Comparison of ENCODE assay signal across 35 cellular contexts in genomic region chr2:66559672-66560071, GRCh38.
"Had no signal": no experiment of that assay in that cellular context is flagged by ENCODE, and none has a peak within 500 bp of the region (broad histone marks: within the 10 kb centered on the region; RNA-seq: fewer than 3 reads in every experiment).

No MANE protein-coding gene starts in this region.

- H3K9me3 Mint-ChIP-seq: activated CD4-positive, alpha-beta T cell treated with anti-CD3 and anti-CD28 coated beads, Interleukin-2, amount 10 ng/mL, durations not matched to agents 24 days and 14 days; activated CD8-positive, alpha-beta T cell treated with anti-CD3 and anti-CD28 coated beads for 36 hours; activated naive CD8-positive, alpha-beta T cell treated with anti-CD3 and anti-CD28 coated beads for 36 hours; activated T-cell treated with anti-CD3 and anti-CD28 coated beads, Interleukin-2, amount 50 U/mL, for 72 hours; activated T-helper 17 cell treated with anti-CD3 and anti-CD28 coated beads, Interleukin-2, amount 50 U/mL, for 72 hours; T-helper 1 cell treated with Interleukin-12 subunit alpha and Interleukin-12 subunit beta and Interleukin-4 antibody, amounts not matched to agents 30 μg/mL and 1 μg/mL, for 36 hours; T-helper 2 cell treated with Interferon-gamma antibody and Interleukin-4, amounts not matched to agents 5 μg/mL and 100 μg/mL, for 36 hours had no signal

- DNase-seq: activated CD4-positive, alpha-beta T cell treated with anti-CD3 and anti-CD28 coated beads, Interleukin-2, amount 10 ng/mL, durations not matched to agents 24 days and 14 days; activated CD4-positive, alpha-beta T cell treated with anti-CD3 and anti-CD28 coated beads, Interleukin-2, amount 50 U/mL, for 4 hours; activated CD8-positive, alpha-beta T cell treated with anti-CD3 and anti-CD28 coated beads for 36 hours; activated effector memory CD4-positive, alpha-beta T cell treated with anti-CD3 and anti-CD28 coated beads, Interleukin-2, amount 50 U/mL, for 16 hours; activated naive CD4-positive, alpha-beta T cell; activated naive CD4-positive, alpha-beta T cell treated with anti-CD3 and anti-CD28 coated beads, Interleukin-2, amount 50 U/mL, for 16 hours; activated naive CD8-positive, alpha-beta T cell treated with anti-CD3 and anti-CD28 coated beads for 36 hours; activated T-cell treated with anti-CD3 and anti-CD28 coated beads, Interleukin-2, amount 50 U/mL, for 1 hour; activated T-cell treated with anti-CD3 and anti-CD28 coated beads, Interleukin-2, amount 50 U/mL, for 72 hours; body of pancreas; caudate nucleus; Karpas-422; KBM-7; MG63; NCI-H1048; NCI-H1105 treated with DMSO at 0.1 percent for 48 hours; NCI-H1436; NCI-H1694 treated with DMSO at 0.1 percent for 48 hours; NCI-H2029; NCI-H510A; NCI-H526; NCI-H748 treated with DMSO at 0.1 percent for 48 hours; NK-92 treated with Interleukin-12 subunit alpha and Interleukin-12 subunit beta, amount 100 ng/mL, for 24 hours; PC-9; SHP77; SJCRH30 had no signal

- H3K27me3 ChIP-seq: body of pancreas, breast epithelium, MG63, SJCRH30 had no signal

- ATAC-seq: activated CD8-positive, alpha-beta T cell treated with anti-CD3 and anti-CD28 coated beads for 36 hours; activated T-cell treated with anti-CD3 and anti-CD28 coated beads, Interleukin-2, amount 50 U/mL, for 72 hours; activated T-helper 17 cell treated with anti-CD3 and anti-CD28 coated beads, Interleukin-2, amount 50 U/mL, for 72 hours; body of pancreas had no signal

- H3K4me3 ChIP-seq: body of pancreas, breast epithelium, MG63, PC-9, SJCRH30, SK-N-MC had no signal

- H3K27ac Mint-ChIP-seq: activated CD4-positive, alpha-beta T cell treated with anti-CD3 and anti-CD28 coated beads, Interleukin-2, amount 10 ng/mL, durations not matched to agents 24 days and 14 days; activated CD8-positive, alpha-beta T cell treated with anti-CD3 and anti-CD28 coated beads for 36 hours; activated naive CD8-positive, alpha-beta T cell treated with anti-CD3 and anti-CD28 coated beads for 36 hours; activated T-cell treated with anti-CD3 and anti-CD28 coated beads, Interleukin-2, amount 50 U/mL, for 72 hours; activated T-helper 17 cell treated with anti-CD3 and anti-CD28 coated beads, Interleukin-2, amount 50 U/mL, for 72 hours; T-helper 1 cell treated with Interleukin-12 subunit alpha and Interleukin-12 subunit beta and Interleukin-4 antibody, amounts not matched to agents 30 μg/mL and 1 μg/mL, for 36 hours; T-helper 2 cell treated with Interferon-gamma antibody and Interleukin-4, amounts not matched to agents 5 μg/mL and 100 μg/mL, for 36 hours had no signal

- H3K27ac ChIP-seq: breast epithelium, PC-9, RWPE1, SJCRH30 had no signal

- H3K4me1 Mint-ChIP-seq: activated CD4-positive, alpha-beta T cell treated with anti-CD3 and anti-CD28 coated beads, Interleukin-2, amount 10 ng/mL, durations not matched to agents 24 days and 14 days; activated T-helper 17 cell treated with anti-CD3 and anti-CD28 coated beads, Interleukin-2, amount 50 U/mL, for 72 hours had no signal

- H2AFZ ChIP-seq: PC-9 had no signal

- H3K9me3 ChIP-seq: body of pancreas, breast epithelium, MG63, SJCRH30 had no signal

- H3K4me3 Mint-ChIP-seq: activated CD4-positive, alpha-beta T cell treated with anti-CD3 and anti-CD28 coated beads, Interleukin-2, amount 10 ng/mL, durations not matched to agents 24 days and 14 days; activated CD8-positive, alpha-beta T cell treated with anti-CD3 and anti-CD28 coated beads for 36 hours; activated naive CD8-positive, alpha-beta T cell treated with anti-CD3 and anti-CD28 coated beads for 36 hours; activated T-cell treated with anti-CD3 and anti-CD28 coated beads, Interleukin-2, amount 50 U/mL, for 72 hours; activated T-helper 17 cell treated with anti-CD3 and anti-CD28 coated beads, Interleukin-2, amount 50 U/mL, for 72 hours; T-helper 1 cell treated with Interleukin-12 subunit alpha and Interleukin-12 subunit beta and Interleukin-4 antibody, amounts not matched to agents 30 μg/mL and 1 μg/mL, for 36 hours; T-helper 2 cell treated with Interferon-gamma antibody and Interleukin-4, amounts not matched to agents 5 μg/mL and 100 μg/mL, for 36 hours had no signal

- H3K36me3 Mint-ChIP-seq: activated naive CD8-positive, alpha-beta T cell treated with anti-CD3 and anti-CD28 coated beads for 36 hours had no signal

- H3K4me1 ChIP-seq: breast epithelium had no signal

- H3K27me3 Mint-ChIP-seq: activated CD4-positive, alpha-beta T cell treated with anti-CD3 and anti-CD28 coated beads, Interleukin-2, amount 10 ng/mL, durations not matched to agents 24 days and 14 days had no signal

- FAIRE-seq: astrocyte, RCC 7860, TTC549 had no signal

- H3K36me3 ChIP-seq: breast epithelium, MG63, SJCRH30 had no signal

- H3K4me2 ChIP-seq: PC-9 had no signal
